Comparison of ENCODE assay signal across 1 cellular context in genomic region chr15:67839929-67840746, GRCh38.
TF ChIP-seq lines count a peak whose summit lies in the region.

Gene RNU6-1, minus strand, starts transcription at chr15:67840045.

TF ChIP-seq in GM12878, 131 proteins besides CTCF, POLR2A, EP300 and RAD21 (continued from another document and continues in another):
- TF ChIP-seq ZNF217 (IDR thresholded peaks at IDR 0.05) = no peak; the same call in 1 of the 2 replicates
- TF ChIP-seq TARDBP (IDR thresholded peaks at IDR 0.05; ENCODE audit: borderline replicate concordance) = peak; percentile 56; the same call in 1 of the 2 replicates
- TF ChIP-seq BMI1 (IDR thresholded peaks at IDR 0.05; ENCODE audit: borderline replicate concordance) = no peak
- no peak for TF ChIP-seq BCLAF1 (IDR thresholded peaks at IDR 0.05)
- TF ChIP-seq CBX5 (IDR thresholded peaks at IDR 0.05; ENCODE audit: low read depth) = peak; percentile 15; the same call in 1 of the 2 replicates
- no peak for TF ChIP-seq KAT2A (conservative IDR thresholded peaks at IDR 0.05; ENCODE audit: control insufficient read depth, low read depth, low read length)
- TF ChIP-seq ATF7 (IDR thresholded peaks at IDR 0.05; ENCODE audit: low read depth) = 0 out of 2 replicates have a peak, but pooled peaks have one; percentile 53
- 0 out of 2 replicates have a peak, but pooled peaks have one; percentile 12 for TF ChIP-seq STAT1 (conservative IDR thresholded peaks at IDR 0.05)
- peak; percentile 17 for TF ChIP-seq KLF5 (IDR thresholded peaks at IDR 0.05; ENCODE audit: partially characterized antibody)
- no peak for TF ChIP-seq MTA3 (IDR thresholded peaks at IDR 0.05; ENCODE audit: borderline replicate concordance, low read length)
- no peak for TF ChIP-seq SP1 (IDR thresholded peaks at IDR 0.05; ENCODE audit: low read depth, low read length)
- TF ChIP-seq PBX3 (IDR thresholded peaks at IDR 0.05; ENCODE audit: insufficient replicate concordance, low read depth, low read length) = no peak
- peak; percentile 95 for TF ChIP-seq USF2 (IDR thresholded peaks at IDR 0.05; ENCODE audit: borderline replicate concordance, low read depth, low read length)
- TF ChIP-seq, protein P1, sequence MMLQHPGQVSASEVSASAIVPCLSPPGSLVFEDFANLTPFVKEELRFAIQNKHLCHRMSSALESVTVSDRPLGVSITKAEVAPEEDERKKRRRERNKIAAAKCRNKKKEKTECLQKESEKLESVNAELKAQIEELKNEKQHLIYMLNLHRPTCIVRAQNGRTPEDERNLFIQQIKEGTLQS (IDR thresholded peaks at IDR 0.05; ENCODE audit: borderline replicate concordance, extremely low read depth, low read depth, low read length) = peak; percentile 89; the same call in 1 of the 2 replicates
- TF ChIP-seq CHD1 (IDR thresholded peaks at IDR 0.05; ENCODE audit: low read depth, low read length) = no peak
- TF ChIP-seq IKZF1 (conservative IDR thresholded peaks at IDR 0.05) = peak; percentile 74
- TF ChIP-seq HDAC6 (IDR thresholded peaks at IDR 0.05; ENCODE audit: unreplicated experiment) = no peak
- TF ChIP-seq ETV6 (conservative IDR thresholded peaks at IDR 0.05 in 1 of 2, IDR thresholded peaks at IDR 0.05 in 1 of 2; ENCODE audit: borderline replicate concordance in 1 of 2, low read depth in 1 of 2) = no peak
- TF ChIP-seq GABPA (IDR thresholded peaks at IDR 0.05; ENCODE audit: low read depth) = no peak; the same call in 1 of the 2 replicates
- TF ChIP-seq MYB (IDR thresholded peaks at IDR 0.05; ENCODE audit: borderline replicate concordance, low read depth, low read length) = no peak
- TF ChIP-seq RBBP5 (conservative IDR thresholded peaks at IDR 0.05) = peak; percentile 87; the same call in 1 of the 2 replicates
- no peak for TF ChIP-seq MYC (IDR thresholded peaks at IDR 0.05; ENCODE audit: insufficient read depth, insufficient read length, insufficient replicate concordance, low read length, severe bottlenecking)
- TF ChIP-seq BHLHE40 (IDR thresholded peaks at IDR 0.05; ENCODE audit: borderline replicate concordance in 1 of 2, low read depth in 2 of 2, low read length in 1 of 2) = peak; percentile 81 to 84
- no peak for TF ChIP-seq CHD4 (IDR thresholded peaks at IDR 0.05)
- TF ChIP-seq SIX5 (IDR thresholded peaks at IDR 0.05; ENCODE audit: low read depth, low read length, severe bottlenecking) = no peak
- peak; percentile 97 for TF ChIP-seq RAD51 (IDR thresholded peaks at IDR 0.05)
- TF ChIP-seq ZZZ3 (IDR thresholded peaks at IDR 0.05; ENCODE audit: control insufficient read depth, insufficient read length, low read depth) = no peak
- TF ChIP-seq HSF1 (IDR thresholded peaks at IDR 0.05; ENCODE audit: low read depth, low read length) = no peak
- no peak for TF ChIP-seq CBX3 (IDR thresholded peaks at IDR 0.05; ENCODE audit: borderline replicate concordance, low read depth)
- no peak for TF ChIP-seq ZNF384 (IDR thresholded peaks at IDR 0.05; ENCODE audit: borderline replicate concordance, low read depth, low read length)
- TF ChIP-seq IKZF2 (IDR thresholded peaks at IDR 0.05) = peak in 1 of 2 experiments; percentile 34; a peak in 1 of 4 replicates
- TF ChIP-seq SREBF2 (IDR thresholded peaks at IDR 0.05; ENCODE audit: low read length) = peak; percentile 94
- TF ChIP-seq NR2C1 (IDR thresholded peaks at IDR 0.05) = no peak; the same call in 1 of the 2 replicates
- no peak for TF ChIP-seq CEBPB (IDR thresholded peaks at IDR 0.05; ENCODE audit: borderline replicate concordance in 1 of 2, low read depth in 2 of 2, low read length in 2 of 2)
- TF ChIP-seq, protein P2, sequence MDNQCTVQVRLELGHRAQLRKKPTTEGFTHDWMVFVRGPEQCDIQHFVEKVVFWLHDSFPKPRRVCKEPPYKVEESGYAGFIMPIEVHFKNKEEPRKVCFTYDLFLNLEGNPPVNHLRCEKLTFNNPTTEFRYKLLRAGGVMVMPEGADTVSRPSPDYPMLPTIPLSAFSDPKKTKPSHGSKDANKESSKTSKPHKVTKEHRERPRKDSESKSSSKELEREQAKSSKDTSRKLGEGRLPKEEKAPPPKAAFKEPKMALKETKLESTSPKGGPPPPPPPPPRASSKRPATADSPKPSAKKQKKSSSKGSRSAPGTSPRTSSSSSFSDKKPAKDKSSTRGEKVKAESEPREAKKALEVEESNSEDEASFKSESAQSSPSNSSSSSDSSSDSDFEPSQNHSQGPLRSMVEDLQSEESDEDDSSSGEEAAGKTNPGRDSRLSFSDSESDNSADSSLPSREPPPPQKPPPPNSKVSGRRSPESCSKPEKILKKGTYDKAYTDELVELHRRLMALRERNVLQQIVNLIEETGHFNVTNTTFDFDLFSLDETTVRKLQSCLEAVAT (IDR thresholded peaks at IDR 0.05) = no peak
- no peak for TF ChIP-seq ZBTB11 (CRISPR knock-in tag; IDR thresholded peaks at IDR 0.05)
- TF ChIP-seq POLR2AphosphoS2 (IDR thresholded peaks at IDR 0.05; ENCODE audit: low read depth, low read length) = peak; percentile 83
- TF ChIP-seq ZBED1 (IDR thresholded peaks at IDR 0.05; ENCODE audit: borderline replicate concordance) = 0 out of 2 replicates have a peak, but pooled peaks have one; percentile 34
- TF ChIP-seq BACH1 (IDR thresholded peaks at IDR 0.05; ENCODE audit: borderline replicate concordance) = peak; percentile 95
- peak; percentile 64; the same call in 1 of the 2 replicates for TF ChIP-seq TCF7 (IDR thresholded peaks at IDR 0.05; ENCODE audit: borderline replicate concordance)
- no peak for TF ChIP-seq ESRRA (IDR thresholded peaks at IDR 0.05; ENCODE audit: low read length)
- peak; percentile 66 for TF ChIP-seq YY1 (IDR thresholded peaks at IDR 0.05; ENCODE audit: low read depth, low read length)
- TF ChIP-seq JUND (IDR thresholded peaks at IDR 0.05; ENCODE audit: low read depth, low read length) = no peak
- TF ChIP-seq TAF1 (IDR thresholded peaks at IDR 0.05; ENCODE audit: borderline replicate concordance, low read depth, low read length) = peak; percentile 87; the same call in 1 of the 2 replicates
- TF ChIP-seq NFXL1 (IDR thresholded peaks at IDR 0.05; ENCODE audit: borderline replicate concordance) = no peak
- TF ChIP-seq, protein P3, sequence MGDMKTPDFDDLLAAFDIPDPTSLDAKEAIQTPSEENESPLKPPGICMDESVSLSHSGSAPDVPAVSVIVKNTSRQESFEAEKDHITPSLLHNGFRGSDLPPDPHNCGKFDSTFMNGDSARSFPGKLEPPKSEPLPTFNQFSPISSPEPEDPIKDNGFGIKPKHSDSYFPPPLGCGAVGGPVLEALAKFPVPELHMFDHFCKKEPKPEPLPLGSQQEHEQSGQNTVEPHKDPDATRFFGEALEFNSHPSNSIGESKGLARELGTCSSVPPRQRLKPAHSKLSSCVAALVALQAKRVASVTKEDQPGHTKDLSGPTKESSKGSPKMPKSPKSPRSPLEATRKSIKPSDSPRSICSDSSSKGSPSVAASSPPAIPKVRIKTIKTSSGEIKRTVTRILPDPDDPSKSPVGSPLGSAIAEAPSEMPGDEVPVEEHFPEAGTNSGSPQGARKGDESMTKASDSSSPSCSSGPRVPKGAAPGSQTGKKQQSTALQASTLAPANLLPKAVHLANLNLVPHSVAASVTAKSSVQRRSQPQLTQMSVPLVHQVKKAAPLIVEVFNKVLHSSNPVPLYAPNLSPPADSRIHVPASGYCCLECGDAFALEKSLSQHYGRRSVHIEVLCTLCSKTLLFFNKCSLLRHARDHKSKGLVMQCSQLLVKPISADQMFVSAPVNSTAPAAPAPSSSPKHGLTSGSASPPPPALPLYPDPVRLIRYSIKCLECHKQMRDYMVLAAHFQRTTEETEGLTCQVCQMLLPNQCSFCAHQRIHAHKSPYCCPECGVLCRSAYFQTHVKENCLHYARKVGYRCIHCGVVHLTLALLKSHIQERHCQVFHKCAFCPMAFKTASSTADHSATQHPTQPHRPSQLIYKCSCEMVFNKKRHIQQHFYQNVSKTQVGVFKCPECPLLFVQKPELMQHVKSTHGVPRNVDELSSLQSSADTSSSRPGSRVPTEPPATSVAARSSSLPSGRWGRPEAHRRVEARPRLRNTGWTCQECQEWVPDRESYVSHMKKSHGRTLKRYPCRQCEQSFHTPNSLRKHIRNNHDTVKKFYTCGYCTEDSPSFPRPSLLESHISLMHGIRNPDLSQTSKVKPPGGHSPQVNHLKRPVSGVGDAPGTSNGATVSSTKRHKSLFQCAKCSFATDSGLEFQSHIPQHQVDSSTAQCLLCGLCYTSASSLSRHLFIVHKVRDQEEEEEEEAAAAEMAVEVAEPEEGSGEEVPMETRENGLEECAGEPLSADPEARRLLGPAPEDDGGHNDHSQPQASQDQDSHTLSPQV (IDR thresholded peaks at IDR 0.05) = peak; percentile 98
- 0 out of 2 replicates have a peak, but pooled peaks have one; percentile 12 for TF ChIP-seq NRF1 (conservative IDR thresholded peaks at IDR 0.05; ENCODE audit: low read depth, low read length)
- TF ChIP-seq RUNX3 (IDR thresholded peaks at IDR 0.05; ENCODE audit: low read length) = peak; percentile 50
- no peak for TF ChIP-seq EGR1 (IDR thresholded peaks at IDR 0.05; ENCODE audit: borderline replicate concordance in 1 of 2, low read depth in 2 of 2, low read length in 2 of 2)
